Comparison of ENCODE assay signal across 14 cellular contexts in genomic region chr3:127560051-127560787, GRCh38. TPM values are rescaled to one million over a fixed set of nuclear protein-coding genes. Genes with fewer than 3 reads are reported as not detected.
DNase-seq lines count a peak whose midpoint lies in the region; ATAC-seq and TF ChIP-seq lines count a peak whose summit lies in the region.
"Had no signal": no experiment of that assay in that cellular context is flagged by ENCODE, and none has a peak within 500 bp of the region (broad histone marks: within the 10 kb centered on the region; RNA-seq: fewer than 3 reads in every experiment).

No MANE protein-coding gene starts in this region.

- H4K20me1 ChIP-seq in IMR-90 (ENCODE audit: insufficient read depth, low read length) = no peaks in the 10 kb centered on the region

- BruUV-seq in IMR-90 (replicated peaks; lab: Mats Ljungman, UMichigan) = no TSS peak

- H2BK5ac ChIP-seq in IMR-90 (ENCODE audit: low read depth, low read length, poor library complexity, severe bottlenecking) = no peak overlapping the region
- H2BK5ac ChIP-seq in mesenchymal stem cell (ENCODE audit: low read depth, low read length, poor library complexity, severe bottlenecking) = no peak overlapping the region

- H2AFZ ChIP-seq in IMR-90 (replicated peaks; ENCODE audit: low read length, poor library complexity) = peak overlapping the region; percentile 51
- H2AFZ ChIP-seq in mesenchymal stem cell (ENCODE audit: low read depth, low read length) = peak overlapping the region; percentile 14

- H3K14ac ChIP-seq in IMR-90 (replicated peaks; ENCODE audit: low read depth, low read length) (peak overlapping the region; percentile 51; the same call in 1 of the 2 replicates), mesenchymal stem cell (ENCODE audit: low read length in 2 of 2) (no peak overlapping the region)

- no peak for TF ChIP-seq CTCF in IMR-90 (conservative IDR thresholded peaks at IDR 0.05; ENCODE audit: low read depth, low read length)

- no peak overlapping the region for H2BK12ac ChIP-seq in mesenchymal stem cell (ENCODE audit: low read length in 2 of 2)

- no peak overlapping the region for H4K5ac ChIP-seq in IMR-90 (ENCODE audit: low read depth, low read length)

- dilution Hi-C loops in IMR-90 (cut with HindIII; ENCODE audit: low sequenced_read_pairs, unreplicated experiment) = no loop called here

- H3K36me3 ChIP-seq in IMR-90 (ENCODE audit: control insufficient read depth, insufficient read depth, low read length) = no peaks in the 10 kb centered on the region; the same call in 1 of the 2 replicates
- H3K36me3 ChIP-seq in mesenchymal stem cell (ENCODE audit: control insufficient read depth in 1 of 2, insufficient read depth in 2 of 2, low read depth in 1 of 2, low read length in 2 of 2) = no peaks in the 10 kb centered on the region

- no peak for TF ChIP-seq RAD21 in IMR-90 (IDR thresholded peaks at IDR 0.05; ENCODE audit: low read length)

- no peak overlapping the region for H3K56ac ChIP-seq in IMR-90 (ENCODE audit: extremely low read depth, insufficient read depth, low read length)

- CTCF ChIA-PET in IMR-90 (lab: Yijun Ruan, JAX) = no interaction called here

- H4K91ac ChIP-seq in IMR-90 (ENCODE audit: insufficient read depth, low read depth, low read length) = no peak overlapping the region
- no peak overlapping the region for H4K91ac ChIP-seq in mesenchymal stem cell (ENCODE audit: low read length)

- peak overlapping the region in 1 of 2 experiments; percentile 66; a peak in 3 of 4 replicates for H4K8ac ChIP-seq in IMR-90 (ENCODE audit: low read depth in 2 of 2, low read length in 2 of 2)
- H4K8ac ChIP-seq in mesenchymal stem cell (ENCODE audit: low read length) = peak overlapping the region; percentile 51

- H3K4me2 ChIP-seq in IMR-90 (ENCODE audit: low read depth, low read length) (no peak overlapping the region), mesenchymal stem cell (ENCODE audit: low read length, poor library complexity, severe bottlenecking) (no peak overlapping the region)
- H3K4me2 ChIP-seq: A549 had no signal

- H3K27me3 ChIP-seq in IMR-90 (ENCODE audit: control insufficient read depth, insufficient read depth, low read length) (no peaks in the 10 kb centered on the region), mesenchymal stem cell (ENCODE audit: control insufficient read depth in 1 of 2, insufficient read depth in 1 of 2, low read length in 2 of 2) (peaks cover 6 to 18% of the 10 kb centered on the region in 2 experiments)

- no peak for ATAC-seq in IMR-90 (ENCODE audit: low read depth)
- ATAC-seq: A549 had no signal

- in situ Hi-C loops in IMR-90 (cut with MboI; ENCODE audit: low sequenced_read_pairs) = no loop called here

- H3K4ac ChIP-seq in IMR-90 (ENCODE audit: low read depth, low read length) = no peak overlapping the region
- H3K4ac ChIP-seq in mesenchymal stem cell (ENCODE audit: low read depth in 1 of 2, low read length in 2 of 2) = no peak overlapping the region

- H3K9ac ChIP-seq in IMR-90 (ENCODE audit: low read depth, low read length) (no peak overlapping the region), mesenchymal stem cell (ENCODE audit: low read length) (no peak overlapping the region)

- intact Hi-C loops in IMR-90 (cut with micrococcal nuclease) = no loop called here

- H2BK120ac ChIP-seq in IMR-90 (ENCODE audit: low read depth, low read length) (no peak overlapping the region), mesenchymal stem cell (ENCODE audit: low read depth, low read length) (no peak overlapping the region)

- H3K79me1 ChIP-seq in IMR-90 (ENCODE audit: low read depth in 1 of 2, low read length in 2 of 2) (no peaks in the 10 kb centered on the region), mesenchymal stem cell (replicated peaks; ENCODE audit: low read length, poor library complexity, severe bottlenecking) (no peaks in the 10 kb centered on the region)

- H2BK15ac ChIP-seq in IMR-90 (ENCODE audit: low read depth, low read length) = no peak overlapping the region
- H2BK15ac ChIP-seq in mesenchymal stem cell (ENCODE audit: low read depth, poor library complexity, severe bottlenecking) = no peak overlapping the region

- POLR2A ChIA-PET in IMR-90 (lab: Charles Lee; ENCODE audit: unreplicated experiment) = no interaction called here

- H2BK20ac ChIP-seq in IMR-90 (ENCODE audit: low read depth, low read length) = no peak overlapping the region

- no peak for TF ChIP-seq POLR2A in IMR-90 (IDR thresholded peaks at IDR 0.05; ENCODE audit: low read depth, low read length)

- H2AK9ac ChIP-seq in IMR-90 (replicated peaks; ENCODE audit: low read depth, low read length, poor library complexity) = no peak overlapping the region

- H3K9me3 ChIP-seq in IMR-90 (ENCODE audit: control insufficient read depth, insufficient read depth, low read length) = peaks cover 2% of the 10 kb centered on the region; the same call in 1 of the 2 replicates
- H3K9me3 ChIP-seq in mesenchymal stem cell (ENCODE audit: control insufficient read depth, low read length) = peaks cover 6% of the 10 kb centered on the region
- H3K9me3 ChIP-seq: A549 had no signal

- peak; percentile 50 for DNase-seq in SIG-M5 treated with dmso at 0.1 percent for 504 hours (lab: John Stamatoyannopoulos, UW; ENCODE audit: unreplicated experiment)
- DNase-seq in SIG-M5 (lab: John Stamatoyannopoulos, UW) = no peak
- DNase-seq in IMR-90 = no peak
- peak; percentile 61 for DNase-seq in RKO (ENCODE audit: low spot score)
- no peak for DNase-seq in mesenchymal stem cell
- DNase-seq in AG08395 (ENCODE audit: low spot score) = no peak
- DNase-seq in activated CD4-positive, alpha-beta T cell treated with anti-CD3 and anti-CD28 coated beads for 1 hour = no peak
- no peak for DNase-seq in NCI-H446 (lab: John Stamatoyannopoulos, UW)
- DNase-seq: activated CD4-positive, alpha-beta memory T cell treated with anti-CD3 and anti-CD28 coated beads, Interleukin-2, amount 10 ng/mL, durations not matched to agents 7 days and 5 days; activated naive CD4-positive, alpha-beta T cell treated with anti-CD3 and anti-CD28 coated beads, Interleukin-2, amount 50 U/mL, for 16 hours; NCI-H1417; NK-92 treated with Interleukin-12 subunit alpha and Interleukin-12 subunit beta, amount 100 ng/mL, for 24 hours had no signal

- no peak overlapping the region for H3K4me3 ChIP-seq in IMR-90 (ENCODE audit: insufficient read depth, low read depth, low read length)
- H3K4me3 ChIP-seq in mesenchymal stem cell (ENCODE audit: insufficient read depth in 1 of 2, low read depth in 1 of 2, low read length in 2 of 2) = no peak overlapping the region
- H3K4me3 ChIP-seq: A549, coronary artery had no signal

- 67% methylated on average over 3 of the region's 3 CpGs; no CpG with 5 or more reads in 1 of the 2 experiments for WGBS in IMR-90 (ENCODE audit: extremely low coverage in 2 of 2, insufficient read length in 1 of 2), 2 experiments
- WGBS in mesenchymal stem cell = 79% methylated on average over 3 of the region's 3 CpGs

- H3K27ac ChIP-seq in IMR-90 (ENCODE audit: insufficient read depth, low read length) (no peak overlapping the region), mesenchymal stem cell (ENCODE audit: low read length, poor library complexity, severe bottlenecking) (no peak overlapping the region)
- H3K27ac ChIP-seq: A549, coronary artery had no signal

- no peaks in the 10 kb centered on the region for H3K9me1 ChIP-seq in IMR-90 (ENCODE audit: insufficient read depth, low read length)

- H3K18ac ChIP-seq in IMR-90 (ENCODE audit: low read depth, low read length) (no peak overlapping the region), mesenchymal stem cell (ENCODE audit: low read depth in 1 of 2, low read length in 2 of 2) (peak overlapping the region in 1 of 2 experiments; percentile 82)

- H2AK5ac ChIP-seq in IMR-90 (ENCODE audit: low read depth, low read length) (no peak overlapping the region), mesenchymal stem cell (ENCODE audit: low read length, severe bottlenecking) (no peak overlapping the region)

- no peak overlapping the region; the same call in 1 of the 2 replicates for H3K23ac ChIP-seq in IMR-90 (ENCODE audit: low read depth, low read length)
- H3K23ac ChIP-seq in mesenchymal stem cell (ENCODE audit: low read length in 2 of 2) = no peak overlapping the region

- H3K4me1 ChIP-seq in IMR-90 (ENCODE audit: control insufficient read depth, insufficient read depth, low read length) (no peaks in the 10 kb centered on the region), mesenchymal stem cell (ENCODE audit: control insufficient read depth, insufficient read depth, low read depth, low read length) (no peaks in the 10 kb centered on the region)
- H3K4me1 ChIP-seq: A549 had no signal

TF ChIP-seq in IMR-90, 13 proteins besides CTCF, POLR2A, EP300 and RAD21 (continues in another document):
- TF ChIP-seq NFE2L2 (IDR thresholded peaks at IDR 0.05; ENCODE audit: low read depth, low read length) = no peak
- TF ChIP-seq MAFK (IDR thresholded peaks at IDR 0.05; ENCODE audit: low read depth, low read length) = no peak
- no peak for TF ChIP-seq MXI1 (IDR thresholded peaks at IDR 0.05; ENCODE audit: borderline replicate concordance, low read depth, low read length)
- no peak for TF ChIP-seq MAZ (IDR thresholded peaks at IDR 0.05; ENCODE audit: borderline replicate concordance, low read depth, low read length)
- no peak for TF ChIP-seq CEBPB (IDR thresholded peaks at IDR 0.05; ENCODE audit: low read depth, low read length)
- TF ChIP-seq BHLHE40 (IDR thresholded peaks at IDR 0.05; ENCODE audit: low read depth, low read length) = no peak
- no peak for TF ChIP-seq CHD1 (IDR thresholded peaks at IDR 0.05; ENCODE audit: low read depth, low read length)
- no peak for TF ChIP-seq SMC3 (IDR thresholded peaks at IDR 0.05; ENCODE audit: low read depth, low read length)

RNA-seq across cellular contexts. Expression of gene TPRA1, which starts 30.3 kb away (rescaled TPM):
- 15.3 and 17.9 TPM in 2 replicates for total RNA-seq in IMR-90 (2012; rRNA removed)
- polyA plus RNA-seq in IMR-90 (2012; rRNA removed) = 40.1 and 40.3 TPM in 2 replicates
- 26.3 and 64.4 TPM in 2 replicates for polyA plus RNA-seq in IMR-90 (2012; cell fraction: cytosol; rRNA removed)
- polyA plus RNA-seq in IMR-90 (2012; cell fraction: nucleus; rRNA removed; ENCODE audit: low replicate concordance) = 39.8 and 124 TPM in 2 replicates
- 21.1 TPM for polyA plus RNA-seq in mesenchymal stem cell (2013, experiment 1 of 2)
- 20.9 TPM for polyA plus RNA-seq in mesenchymal stem cell (2013, experiment 2 of 2)

RNA-seq across cellular contexts. Expression of gene MCM2, which starts 38.0 kb away (rescaled TPM):
- total RNA-seq in IMR-90 (2012; rRNA removed) = 68.0 and 73.8 TPM in 2 replicates
- polyA plus RNA-seq in IMR-90 (2012; rRNA removed) = 32.3 and 34.5 TPM in 2 replicates
- polyA plus RNA-seq in IMR-90 (2012; cell fraction: cytosol; rRNA removed) = 23.1 and 27.5 TPM in 2 replicates
- polyA plus RNA-seq in IMR-90 (2012; cell fraction: nucleus; rRNA removed; ENCODE audit: low replicate concordance) = 20.7 and 41.8 TPM in 2 replicates
- polyA plus RNA-seq in mesenchymal stem cell (2013, experiment 1 of 2) = 5.5 TPM
- polyA plus RNA-seq in mesenchymal stem cell (2013, experiment 2 of 2) = 5.5 TPM

Comparison
In these comparisons a context has a peak if more than half of its experiments do, and no peak if none do; other contexts are left out.
1. DNase-seq: peak in SIG-M5 treated with dmso at 0.1 percent for 504 hours (single experiment) and RKO (single experiment); none in SIG-M5 (single experiment), IMR-90 (single experiment), mesenchymal stem cell (single experiment), AG08395 (single experiment), activated CD4-positive, alpha-beta T cell treated with anti-CD3 and anti-CD28 coated beads for 1 hour (single experiment) and NCI-H446 (0 of 2).